Comparison of ENCODE assay signal across 25 cellular contexts in genomic region chr6:133203344-133203697, GRCh38. TPM values are rescaled to one million over a fixed set of nuclear protein-coding genes. Genes with fewer than 3 reads are reported as not detected.
"Had no signal": no experiment of that assay in that cellular context is flagged by ENCODE, and none has a peak within 500 bp of the region (broad histone marks: within the 10 kb centered on the region; RNA-seq: fewer than 3 reads in every experiment).

No MANE protein-coding gene starts in this region.

- H3K27me3 ChIP-seq: heart left ventricle, ovary, right lobe of liver, testis, transverse colon had no signal

- H3K36me3 ChIP-seq: heart left ventricle, lower lobe of right lung, ovary, right lobe of liver, transverse colon had no signal

- H3K9me3 ChIP-seq: heart left ventricle, lower lobe of right lung, mucosa of descending colon, ovary, right lobe of liver, testis, transverse colon had no signal

- H3K27me3 Mint-ChIP-seq: activated CD4-positive, alpha-beta memory T cell treated with anti-CD3 and anti-CD28 coated beads for 36 hours; activated CD4-positive, alpha-beta T cell treated with anti-CD3 and anti-CD28 coated beads, Interleukin-2, amount 10 ng/mL, durations not matched to agents 24 days and 14 days; activated naive CD4-positive, alpha-beta T cell treated with anti-CD3 and anti-CD28 coated beads, Interleukin-2, amount 10 ng/mL, durations not matched to agents 7 days and 5 days; activated naive CD8-positive, alpha-beta T cell treated with anti-CD3 and anti-CD28 coated beads, Interleukin-2, amount 10 ng/mL, durations not matched to agents 7 days and 5 days; activated T-cell treated with anti-CD3 and anti-CD28 coated beads, Interleukin-2, amount 50 U/mL, for 24 hours had no signal

- H3K27ac ChIP-seq: heart left ventricle, lower lobe of right lung, ovary, right lobe of liver, testis, transverse colon had no signal

- H3K36me3 Mint-ChIP-seq: activated CD4-positive, alpha-beta memory T cell treated with anti-CD3 and anti-CD28 coated beads for 36 hours; activated naive CD4-positive, alpha-beta T cell treated with anti-CD3 and anti-CD28 coated beads, Interleukin-2, amount 10 ng/mL, durations not matched to agents 7 days and 5 days; activated naive CD8-positive, alpha-beta T cell treated with anti-CD3 and anti-CD28 coated beads, Interleukin-2, amount 10 ng/mL, durations not matched to agents 7 days and 5 days had no signal

- ATAC-seq: heart left ventricle; left lobe of liver; lower lobe of right lung; mucosa of descending colon; right lobe of liver; stimulated activated naive CD8-positive, alpha-beta T cell treated with anti-CD3 and anti-CD28 coated beads, Interleukin-15, Interleukin-2, amounts not matched to agents 100 U/mL and 50 U/mL, for 24 hours had no signal

- H3K4me3 Mint-ChIP-seq: activated CD4-positive, alpha-beta memory T cell treated with anti-CD3 and anti-CD28 coated beads for 36 hours; activated CD4-positive, alpha-beta T cell treated with anti-CD3 and anti-CD28 coated beads, Interleukin-2, amount 10 ng/mL, durations not matched to agents 24 days and 14 days; activated naive CD4-positive, alpha-beta T cell treated with anti-CD3 and anti-CD28 coated beads, Interleukin-2, amount 10 ng/mL, durations not matched to agents 7 days and 5 days; activated naive CD8-positive, alpha-beta T cell treated with anti-CD3 and anti-CD28 coated beads, Interleukin-2, amount 10 ng/mL, durations not matched to agents 7 days and 5 days; activated T-cell treated with anti-CD3 and anti-CD28 coated beads, Interleukin-2, amount 50 U/mL, for 24 hours; nephron had no signal

- DNase-seq: activated CD4-positive, alpha-beta memory T cell treated with anti-CD3 and anti-CD28 coated beads for 36 hours; activated CD4-positive, alpha-beta T cell treated with anti-CD3 and anti-CD28 coated beads, Interleukin-2, amount 10 ng/mL, durations not matched to agents 24 days and 14 days; activated CD4-positive, CD25-positive, alpha-beta regulatory T cell treated with anti-CD3 and anti-CD28 coated beads, Interleukin-2, amount 50 U/mL, for 72 hours; activated CD8-positive, alpha-beta memory T cell treated with anti-CD3 and anti-CD28 coated beads, Interleukin-2, amount 50 U/mL, for 48 hours; activated gamma-delta T cell; activated naive CD4-positive, alpha-beta T cell treated with anti-CD3 and anti-CD28 coated beads, Interleukin-2, amount 10 ng/mL, durations not matched to agents 7 days and 5 days; activated naive CD8-positive, alpha-beta T cell treated with anti-CD3 and anti-CD28 coated beads, Interleukin-2, amount 10 ng/mL, durations not matched to agents 7 days and 5 days; activated T-cell treated with anti-CD3 and anti-CD28 coated beads, Interleukin-2, amount 50 U/mL, for 24 hours; amniotic stem cell; caudate nucleus; heart left ventricle; hypothalamus; lower lobe of right lung; mucosa of descending colon; ovary; right lobe of liver; stimulated activated CD4-positive, alpha-beta T cell treated with anti-CD3 and anti-CD28 coated beads, Interleukin-2, amount 100 ng/mL, for 48 hours; stimulated activated naive CD8-positive, alpha-beta T cell treated with anti-CD3 and anti-CD28 coated beads, Interleukin-15, Interleukin-2, amounts not matched to agents 100 U/mL and 50 U/mL, for 24 hours; testis; transverse colon had no signal

- H3K9me3 Mint-ChIP-seq: activated CD4-positive, alpha-beta memory T cell treated with anti-CD3 and anti-CD28 coated beads for 36 hours; activated CD4-positive, alpha-beta T cell treated with anti-CD3 and anti-CD28 coated beads, Interleukin-2, amount 10 ng/mL, durations not matched to agents 24 days and 14 days; activated naive CD4-positive, alpha-beta T cell treated with anti-CD3 and anti-CD28 coated beads, Interleukin-2, amount 10 ng/mL, durations not matched to agents 7 days and 5 days; activated naive CD8-positive, alpha-beta T cell treated with anti-CD3 and anti-CD28 coated beads, Interleukin-2, amount 10 ng/mL, durations not matched to agents 7 days and 5 days; activated T-cell treated with anti-CD3 and anti-CD28 coated beads, Interleukin-2, amount 50 U/mL, for 24 hours; nephron had no signal

- H3K4me1 ChIP-seq: lower lobe of right lung, right lobe of liver, testis, transverse colon had no signal

- H3K27ac Mint-ChIP-seq: activated CD4-positive, alpha-beta memory T cell treated with anti-CD3 and anti-CD28 coated beads for 36 hours; activated CD4-positive, alpha-beta T cell treated with anti-CD3 and anti-CD28 coated beads, Interleukin-2, amount 10 ng/mL, durations not matched to agents 24 days and 14 days; activated naive CD4-positive, alpha-beta T cell treated with anti-CD3 and anti-CD28 coated beads, Interleukin-2, amount 10 ng/mL, durations not matched to agents 7 days and 5 days; activated naive CD8-positive, alpha-beta T cell treated with anti-CD3 and anti-CD28 coated beads, Interleukin-2, amount 10 ng/mL, durations not matched to agents 7 days and 5 days; activated T-cell treated with anti-CD3 and anti-CD28 coated beads, Interleukin-2, amount 50 U/mL, for 24 hours; nephron; progenitor cell of endocrine pancreas had no signal

- H3K4me3 ChIP-seq: heart left ventricle, lower lobe of right lung, mucosa of descending colon, ovary, right lobe of liver, testis, transverse colon had no signal

- H3K4me1 Mint-ChIP-seq: activated CD4-positive, alpha-beta T cell treated with anti-CD3 and anti-CD28 coated beads, Interleukin-2, amount 10 ng/mL, durations not matched to agents 24 days and 14 days; activated naive CD4-positive, alpha-beta T cell treated with anti-CD3 and anti-CD28 coated beads, Interleukin-2, amount 10 ng/mL, durations not matched to agents 7 days and 5 days; activated naive CD8-positive, alpha-beta T cell treated with anti-CD3 and anti-CD28 coated beads, Interleukin-2, amount 10 ng/mL, durations not matched to agents 7 days and 5 days had no signal

RNA-seq across cellular contexts. Expression of gene EYA4, which starts 37.8 kb away (rescaled TPM):
- total RNA-seq: activated CD4-positive, alpha-beta memory T cell treated with anti-CD3 and anti-CD28 coated beads for 36 hours; activated CD4-positive, alpha-beta T cell treated with anti-CD3 and anti-CD28 coated beads, Interleukin-2, amount 10 ng/mL, durations not matched to agents 24 days and 14 days; activated CD8-positive, alpha-beta memory T cell treated with anti-CD3 and anti-CD28 coated beads for 36 hours; activated naive CD8-positive, alpha-beta T cell treated with anti-CD3 and anti-CD28 coated beads, Interleukin-2, amount 10 ng/mL, durations not matched to agents 7 days and 5 days; endothelial cell of umbilical vein; left lobe of liver had no signal
- polyA plus RNA-seq: endothelial cell of umbilical vein had no signal
